In genomic region chr12:66170606-66171005, GRCh38 we compare ENCODE assay signal across 9 cellular contexts. TPM values are rescaled to one million over a fixed set of nuclear protein-coding genes. Genes with fewer than 3 reads are reported as not detected.
A peak's percentile ranks its signal among the peaks of the same experiment; 100 is the strongest.
DNase-seq lines count a peak whose midpoint lies in the region; ATAC-seq and TF ChIP-seq lines count a peak whose summit lies in the region.
"Had no signal": no experiment of that assay in that cellular context is flagged by ENCODE, and none has a peak within 500 bp of the region (broad histone marks: within the 10 kb centered on the region; RNA-seq: fewer than 3 reads in every experiment).

No MANE protein-coding gene starts in this region.

- ATAC-seq in effector memory CD8-positive, alpha-beta T cell (replicated peaks), result no peak
- ATAC-seq in HG03159 (IDR thresholded peaks at IDR 0.05; ENCODE audit: unreplicated experiment), result no peak

- no peak for DNase-seq in effector memory CD8-positive, alpha-beta T cell
- DNase-seq in progenitor cell of endocrine pancreas (ENCODE audit: low spot score, unreplicated experiment) (no peak), adrenal gland (no peak), HAP-1 (ENCODE audit: low spot score in 2 of 2) (no peak)
- no peak for DNase-seq in central memory CD4-positive, alpha-beta T cell
- DNase-seq: NCI-H524 treated with DMSO at 0.1 percent for 48 hours had no signal

- intact Hi-C loops in adrenal gland (cut with DNase I), result no loop called here

- no peak for TF ChIP-seq POLR2A in adrenal gland (IDR thresholded peaks at IDR 0.05)

- peak overlapping the region; percentile 98 to 99 for H3K27ac Mint-ChIP-seq in effector memory CD8-positive, alpha-beta T cell
- H3K27ac Mint-ChIP-seq in progenitor cell of endocrine pancreas, result no peak overlapping the region

- H3K27me3 ChIP-seq in DOHH2 (ENCODE audit: control insufficient read depth, low read length), result no peaks in the 10 kb centered on the region
- no peaks in the 10 kb centered on the region for H3K27me3 ChIP-seq in OCI-LY3 (ENCODE audit: low read depth, low read length)
- H3K27me3 ChIP-seq in adrenal gland, result no peaks in the 10 kb centered on the region
- H3K27me3 ChIP-seq in HAP-1 (ENCODE audit: low read depth), result no peaks in the 10 kb centered on the region

- H3K9ac ChIP-seq in OCI-LY3 (ENCODE audit: low read length), result peak overlapping the region; percentile 89

- H3K9me2 ChIP-seq in DOHH2 (replicated peaks; ENCODE audit: control insufficient read depth, low read length), result no peaks in the 10 kb centered on the region

- H3K4me3 ChIP-seq in DOHH2 (ENCODE audit: low read length), result peak overlapping the region; percentile 82
- H3K4me3 ChIP-seq in OCI-LY3 (ENCODE audit: low read length), result peak overlapping the region; percentile 85
- H3K4me3 ChIP-seq in adrenal gland, result peak overlapping the region in 1 of 4 donors; percentile 84
- no peak overlapping the region; the same call in 1 of the 2 replicates for H3K4me3 ChIP-seq in HAP-1

- peaks cover 5 to 6% of the 10 kb centered on the region in 2 donors for H3K27me3 Mint-ChIP-seq in effector memory CD8-positive, alpha-beta T cell
- H3K27me3 Mint-ChIP-seq in progenitor cell of endocrine pancreas, result no peaks in the 10 kb centered on the region

- H3K4me1 ChIP-seq in DOHH2 (ENCODE audit: control insufficient read depth, low read length) (peaks cover 15% of the 10 kb centered on the region), OCI-LY3 (ENCODE audit: low read length) (peaks cover 12% of the 10 kb centered on the region), adrenal gland (replicated peaks in 1 of 2) (peaks cover 11 to 25% of the 10 kb centered on the region in 2 donors), HAP-1 (peaks cover 7% of the 10 kb centered on the region)

- H3K4me2 ChIP-seq in DOHH2 (ENCODE audit: low read length) (peak overlapping the region; percentile 77), OCI-LY3 (ENCODE audit: low read length) (peak overlapping the region; percentile 83)

- H2AFZ ChIP-seq in OCI-LY3 (ENCODE audit: low read depth, low read length), result no peak overlapping the region

- peaks cover 7% of the 10 kb centered on the region for H3F3A ChIP-seq in DOHH2 (ENCODE audit: control insufficient read depth, insufficient read depth)

- H4K20me1 ChIP-seq in DOHH2 (ENCODE audit: control insufficient read depth, insufficient read depth, low read depth, low read length), result no peaks in the 10 kb centered on the region
- H4K20me1 ChIP-seq in OCI-LY3 (ENCODE audit: insufficient read depth, low read length), result no peaks in the 10 kb centered on the region

- H3K36me3 ChIP-seq in DOHH2 (ENCODE audit: control insufficient read depth, low read length) (peaks cover 33% of the 10 kb centered on the region), OCI-LY3 (replicated peaks; ENCODE audit: low read depth, low read length) (peaks cover 17% of the 10 kb centered on the region), adrenal gland (replicated peaks in 1 of 2) (no peaks in the 10 kb centered on the region), HAP-1 (replicated peaks) (peaks cover 3% of the 10 kb centered on the region; the same call in 1 of the 2 replicates)

- peaks cover 0 to 7% of the 10 kb centered on the region in 2 donors for H3K9me3 Mint-ChIP-seq in effector memory CD8-positive, alpha-beta T cell
- H3K9me3 Mint-ChIP-seq in progenitor cell of endocrine pancreas (ENCODE audit: low read depth), result peaks cover 4% of the 10 kb centered on the region

- WGBS in adrenal gland, 4 donors, result 93 to 96% (median 94%) methylated on average over 3 of the region's 3 CpGs

- H3K9me3 ChIP-seq in DOHH2 (ENCODE audit: control insufficient read depth, insufficient read depth, low read length) (peaks cover 11% of the 10 kb centered on the region; the same call in 1 of the 2 replicates), OCI-LY3 (ENCODE audit: insufficient read depth, low read length) (no peaks in the 10 kb centered on the region), adrenal gland (replicated peaks in 1 of 3) (no peaks in the 10 kb centered on the region), HAP-1 (no peaks in the 10 kb centered on the region; the same call in 1 of the 2 replicates)

- in situ Hi-C loops in HAP-1 (cut with MboI; ENCODE audit: low sequenced_read_pairs), result loop anchor here (25.0 kb wide), 1 partner anchor 242 kb away; no protein-coding TSS in a partner anchor

- H3K27ac ChIP-seq in DOHH2 (ENCODE audit: low read depth, low read length), result no peak overlapping the region
- H3K27ac ChIP-seq in OCI-LY3 (ENCODE audit: low read length), result no peak overlapping the region
- H3K27ac ChIP-seq in adrenal gland, result peak overlapping the region in 2 of 5 donors; percentile 99 to 100

- H3K79me2 ChIP-seq in DOHH2 (ENCODE audit: control insufficient read depth, low read length) (peaks cover 35% of the 10 kb centered on the region), OCI-LY3 (ENCODE audit: low read length) (peaks cover 38% of the 10 kb centered on the region)

- TF ChIP-seq CTCF in DOHH2 (IDR thresholded peaks at IDR 0.05; ENCODE audit: low read depth, low read length, poor library complexity, severe bottlenecking) (no peak), OCI-LY3 (IDR thresholded peaks at IDR 0.05; ENCODE audit: low read depth, low read length) (no peak), progenitor cell of endocrine pancreas (IDR thresholded peaks at IDR 0.05; ENCODE audit: unreplicated experiment) (no peak), adrenal gland (IDR thresholded peaks at IDR 0.05) (no peak)

- peaks cover 25% of the 10 kb centered on the region in 2 donors for H3K4me1 Mint-ChIP-seq in effector memory CD8-positive, alpha-beta T cell (ENCODE audit: low read depth in 2 of 2)
- H3K4me1 Mint-ChIP-seq in progenitor cell of endocrine pancreas (ENCODE audit: low read depth), result peaks cover 2% of the 10 kb centered on the region

- peak overlapping the region; percentile 96 to 98 for H3K4me3 Mint-ChIP-seq in effector memory CD8-positive, alpha-beta T cell
- H3K4me3 Mint-ChIP-seq in progenitor cell of endocrine pancreas (ENCODE audit: low read depth), result peak overlapping the region; percentile 91

- peaks cover 28% of the 10 kb centered on the region for H3K36me3 Mint-ChIP-seq in effector memory CD8-positive, alpha-beta T cell (ENCODE audit: insufficient read depth)
- peaks cover 5% of the 10 kb centered on the region for H3K36me3 Mint-ChIP-seq in progenitor cell of endocrine pancreas (ENCODE audit: insufficient read depth)

RNA-seq across cellular contexts. Expression of gene TMBIM4, which starts 0.8 kb away (rescaled TPM):
- total RNA-seq in progenitor cell of endocrine pancreas (28.7 and 30.9 TPM in 2 replicates), adrenal gland (100 to 1,000 TPM; 173 to 291 (median 226) TPM)
- polyA plus RNA-seq in adrenal gland, result 100 to 1,000 TPM in 2 of 3 donors, 10 to 100 TPM in 1; 94.3 to 248 (median 149) TPM

RNA-seq across cellular contexts. Expression of gene IRAK3, which starts 18.4 kb away (rescaled TPM):
- 0.02 TPM in 1 of 2 replicates, not detected in the other for total RNA-seq in progenitor cell of endocrine pancreas
- total RNA-seq in adrenal gland, result 10 to 100 TPM in 5 of 8 donors, 1 to 10 TPM in 3; 7.1 to 29.0 (median 11.6) TPM
- 1 to 10 TPM; 3.3 to 6.4 (median 4.9) TPM for polyA plus RNA-seq in adrenal gland

RNA-seq across cellular contexts. Expression of gene LLPH, which starts 40.1 kb away (rescaled TPM):
- total RNA-seq in progenitor cell of endocrine pancreas (20.8 and 22.4 TPM in 2 replicates), adrenal gland (10 to 100 TPM in 7 of 8 donors, 1 to 10 TPM in 1; 5.5 to 47.8 (median 33.3) TPM)
- 100 to 1,000 TPM in 1 of 3 donors, 10 to 100 TPM in 2; 15.2 to 145 (median 16.1) TPM for polyA plus RNA-seq in adrenal gland
